ENCODE assay signal across 8 cellular contexts in the genomic region with DNA sequence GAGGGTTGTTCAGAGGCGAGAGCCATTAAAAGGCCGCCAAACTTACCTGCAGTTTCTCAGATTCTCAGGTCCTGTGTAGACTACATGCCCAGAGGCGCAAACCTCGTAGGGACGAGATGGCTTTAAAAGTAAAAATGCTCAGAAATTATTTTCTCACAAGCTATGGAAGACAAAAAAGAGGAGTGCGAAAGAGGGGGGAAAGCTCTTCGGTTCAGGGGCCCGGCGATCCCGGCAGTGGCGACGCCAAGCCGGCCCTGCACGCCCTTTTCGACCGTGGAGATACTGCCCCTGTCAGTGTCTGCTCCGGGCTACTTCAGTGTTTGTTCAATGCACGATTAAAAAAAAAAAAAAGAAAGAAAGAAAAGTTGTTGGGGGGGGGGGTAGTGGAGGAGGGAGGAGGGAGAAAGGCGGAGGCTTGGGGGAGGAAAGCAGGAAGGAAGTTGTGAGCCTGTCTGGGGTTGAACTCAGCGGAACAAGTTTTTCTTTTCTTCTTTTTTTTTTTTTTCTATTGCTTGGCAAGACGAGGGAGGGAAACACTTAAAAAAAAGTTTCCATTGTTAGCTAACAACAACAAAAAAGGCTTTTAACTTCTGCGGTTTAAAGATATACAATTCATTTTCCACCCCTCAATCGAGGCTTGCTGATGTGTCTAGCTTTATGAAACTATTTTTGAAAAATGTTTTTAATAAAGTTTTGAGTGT. TPM values are rescaled to one million over a fixed set of nuclear protein-coding genes. Genes with fewer than 3 reads are reported as not detected.
DNase-seq lines count a peak whose midpoint lies in the region; ATAC-seq and TF ChIP-seq lines count a peak whose summit lies in the region.

A gene (minus strand): TSS at position 288 of the 701 bp plus-strand sequence. CDS start 1,824 bp downstream, outside the sequence.

- DNase-seq in Kasumi-1 (lab: John Stamatoyannopoulos, UW), result peak; percentile 69 to 83
- DNase-seq in activated B cell treated with CpG ODN at 0.5 μM for 24 hours, result peak; percentile 43
- DNase-seq in left lobe of liver (ENCODE audit: low spot score), result no peak
- peak in 2 of 3 donors; percentile 46 to 48 for DNase-seq in stimulated activated CD4-positive, alpha-beta T cell treated with anti-CD3 and anti-CD28 coated beads, TNF-alpha, amount 100 ng/mL, for 1 hour (ENCODE audit: low read depth in 3 of 3, low spot score in 1 of 3)
- no peak for DNase-seq in NCI-H774 (lab: John Stamatoyannopoulos, UW)
- no peak for DNase-seq in NCI-H2196 (lab: John Stamatoyannopoulos, UW; ENCODE audit: unreplicated experiment)

- POLR2A ChIA-PET in activated B cell treated with CpG ODN at 0.5 μM for 24 hours (lab: Charles Lee), result interaction anchor here (0.6 to 9.0 kb wide), 25 partner anchors 8 to 118 kb away, joined by 3 to 95 read pairs (median 10); no protein-coding TSS in a partner anchor

- peak within 1 kb of the TSS; percentile 86 for H3K27ac Mint-ChIP-seq in activated B cell treated with CpG ODN at 0.5 μM for 24 hours
- H3K27ac Mint-ChIP-seq in dendritic cell treated with granulocyte-macrophage colony-stimulating factor and Interleukin-4, amounts not matched to agents 40 ng/mL and 50 ng/mL, for 4 days, result peak within 1 kb of the TSS; percentile 92

- peaks cover 50% of the 10 kb centered on the region for H3K4me1 Mint-ChIP-seq in activated B cell treated with CpG ODN at 0.5 μM for 24 hours
- peaks cover 24% of the 10 kb centered on the region for H3K4me1 Mint-ChIP-seq in dendritic cell treated with granulocyte-macrophage colony-stimulating factor and Interleukin-4, amounts not matched to agents 40 ng/mL and 50 ng/mL, for 4 days (ENCODE audit: low read depth)

- intact Hi-C loops in activated B cell treated with CpG ODN at 0.5 μM for 24 hours (cut with micrococcal nuclease), result loop anchor here (1.0 to 10.0 kb wide), 7 partner anchors 8 to 203 kb away; a partner anchor contains a TSS
- intact Hi-C loops in dendritic cell treated with granulocyte-macrophage colony-stimulating factor and Interleukin-4, amounts not matched to agents 40 ng/mL and 50 ng/mL, for 4 days (cut with micrococcal nuclease), result loop anchor here (2.0 to 10.0 kb wide), 3 partner anchors 37 to 88 kb away; no protein-coding TSS in a partner anchor

- H3K4me3 Mint-ChIP-seq in activated B cell treated with CpG ODN at 0.5 μM for 24 hours, result peak within 1 kb of the TSS; percentile 93
- H3K4me3 Mint-ChIP-seq in dendritic cell treated with granulocyte-macrophage colony-stimulating factor and Interleukin-4, amounts not matched to agents 40 ng/mL and 50 ng/mL, for 4 days, result peak within 1 kb of the TSS; percentile 91

- CTCF ChIA-PET in activated B cell treated with CpG ODN at 0.5 μM for 24 hours (lab: Charles Lee), result interaction anchor here (0.8 to 1.5 kb wide), 4 partner anchors 28 to 86 kb away, joined by 3 to 4 read pairs (median 3); no protein-coding TSS in a partner anchor

- H3K36me3 Mint-ChIP-seq in activated B cell treated with CpG ODN at 0.5 μM for 24 hours (ENCODE audit: low read depth), result peaks cover 31% of the 10 kb centered on the region
- peaks cover 43% of the 10 kb centered on the region for H3K36me3 Mint-ChIP-seq in dendritic cell treated with granulocyte-macrophage colony-stimulating factor and Interleukin-4, amounts not matched to agents 40 ng/mL and 50 ng/mL, for 4 days (ENCODE audit: low read depth)

- H3K27me3 Mint-ChIP-seq in activated B cell treated with CpG ODN at 0.5 μM for 24 hours, result no peaks in the 10 kb centered on the region
- no peaks in the 10 kb centered on the region for H3K27me3 Mint-ChIP-seq in dendritic cell treated with granulocyte-macrophage colony-stimulating factor and Interleukin-4, amounts not matched to agents 40 ng/mL and 50 ng/mL, for 4 days

- TF ChIP-seq CTCF in activated B cell treated with CpG ODN at 0.5 μM for 24 hours (IDR thresholded peaks at IDR 0.05), result no peak

- peak; percentile 36 for ATAC-seq in GM18511 (IDR thresholded peaks at IDR 0.05; ENCODE audit: unreplicated experiment)
- peak; percentile 49 for ATAC-seq in activated B cell treated with CpG ODN at 0.5 μM for 24 hours (ENCODE audit: low read depth)
- peak; percentile 36 for ATAC-seq in left lobe of liver

- H3K9me3 Mint-ChIP-seq in activated B cell treated with CpG ODN at 0.5 μM for 24 hours, result no peaks in the 10 kb centered on the region
- no peaks in the 10 kb centered on the region for H3K9me3 Mint-ChIP-seq in dendritic cell treated with granulocyte-macrophage colony-stimulating factor and Interleukin-4, amounts not matched to agents 40 ng/mL and 50 ng/mL, for 4 days

RNA-seq across cellular contexts. Expression of the gene that starts here (rescaled TPM):
- total RNA-seq in activated B cell treated with CpG ODN at 0.5 μM for 24 hours, result 88.5 and 97.3 TPM in 2 replicates
- total RNA-seq in left lobe of liver, result 3.1 TPM

Comparison
In these comparisons a context has a peak if more than half of its experiments do, and no peak if none do; other contexts are left out.
1. RNA of the gene that starts here (total RNA-seq): 88.5 to 97.3 TPM in activated B cell treated with CpG ODN at 0.5 μM for 24 hours; 3.1 TPM in left lobe of liver (single experiment); every median in the first group is over 10 times any median in the second.
2. DNase-seq: peak in Kasumi-1 (2 of 2), activated B cell treated with CpG ODN at 0.5 μM for 24 hours (single experiment) and stimulated activated CD4-positive, alpha-beta T cell treated with anti-CD3 and anti-CD28 coated beads, TNF-alpha, amount 100 ng/mL, for 1 hour (2 of 3); none in left lobe of liver (single experiment), NCI-H774 (single experiment) and NCI-H2196 (single experiment).
3. Peak in every context shown above with its lines, with median percentiles within 50 percentile points of each other: ATAC-seq.